In genomic region chr12:12221560-12221959, GRCh38 we compare ENCODE assay signal across 16 cellular contexts. TPM values are rescaled to one million over a fixed set of nuclear protein-coding genes. Genes with fewer than 3 reads are reported as not detected.
DNase-seq lines count a peak whose midpoint lies in the region; ATAC-seq, FAIRE-seq and TF ChIP-seq lines count a peak whose summit lies in the region.
"Had no signal": no experiment of that assay in that cellular context is flagged by ENCODE, and none has a peak within 500 bp of the region (broad histone marks: within the 10 kb centered on the region; RNA-seq: fewer than 3 reads in every experiment).

No MANE protein-coding gene starts in this region.

- peaks cover 47% of the 10 kb centered on the region for H3K9me3 Mint-ChIP-seq in neural progenitor cell
- H3K9me3 Mint-ChIP-seq: T-helper 2 cell treated with Interferon-gamma antibody and Interleukin-4, amounts not matched to agents 5 μg/mL and 100 μg/mL, for 36 hours had no signal

- intact Hi-C loops in GM12878 (cut with micrococcal nuclease; ENCODE audit: unreplicated experiment): loop anchor here (5.0 kb wide), 1 partner anchor 106 kb away; no protein-coding TSS in a partner anchor

- H3K4me2 ChIP-seq in GM12878 (ENCODE audit: control insufficient read depth, insufficient read depth): no peak overlapping the region
- peak overlapping the region; percentile 17 for H3K4me2 ChIP-seq in neural progenitor cell
- H3K4me2 ChIP-seq: BLaER1 had no signal

- ATAC-seq in GM18861 (IDR thresholded peaks at IDR 0.05; ENCODE audit: unreplicated experiment) (peak; percentile 62), GM12878 (peak; percentile 67), HG03460 (IDR thresholded peaks at IDR 0.05; ENCODE audit: unreplicated experiment) (no peak), HG02885 (IDR thresholded peaks at IDR 0.05; ENCODE audit: poor library complexity, unreplicated experiment) (no peak)
- ATAC-seq: activated CD4-positive, CD25-positive, alpha-beta regulatory T cell treated with anti-CD3 and anti-CD28 coated beads, Interleukin-2, amount 50 U/mL, for 24 hours had no signal

- peaks cover 11% of the 10 kb centered on the region for H3K4me1 ChIP-seq in GM12878 (ENCODE audit: control insufficient read depth, insufficient read depth, low read length)
- H3K4me1 ChIP-seq in neural progenitor cell: peaks cover 20% of the 10 kb centered on the region

- H2AFZ ChIP-seq in GM12878 (ENCODE audit: control insufficient read depth, low read depth, low read length): no peak overlapping the region
- no peak overlapping the region for H2AFZ ChIP-seq in neural progenitor cell (replicated peaks)

- no peak overlapping the region for H3K27ac Mint-ChIP-seq in neural progenitor cell
- H3K27ac Mint-ChIP-seq: T-helper 2 cell treated with Interferon-gamma antibody and Interleukin-4, amounts not matched to agents 5 μg/mL and 100 μg/mL, for 36 hours had no signal

- WGBS in GM12878 (ENCODE audit: insufficient coverage, insufficient replicate concordance, low lambda C conversion rate, missing lambda C conversion rate): 2% methylated on average over 2 of the region's 2 CpGs

- DNase-seq in HT-29 (ENCODE audit: low spot score): peak; percentile 19
- DNase-seq in GM12878 (ENCODE audit: low read depth, low spot score): peak; percentile 19
- peak; percentile 25 for DNase-seq in neural progenitor cell (ENCODE audit: low spot score)
- no peak for DNase-seq in NCI-H2107 treated with DMSO at 0.1 percent for 48 hours (lab: John Stamatoyannopoulos, UW; ENCODE audit: unreplicated experiment)
- DNase-seq: foreskin melanocyte; left ventricle myocardium inferior; NCI-H187 treated with DMSO at 0.1 percent for 48 hours; NCI-H774; stimulated activated CD4-positive, alpha-beta T cell treated with anti-CD3 and anti-CD28 coated beads, Interleukin-12 subunit alpha, Interleukin-12 subunit beta, amount 100 ng/mL, for 4 hours had no signal

- H3K36me3 ChIP-seq in GM12878 (ENCODE audit: control insufficient read depth in 2 of 2, insufficient read depth in 2 of 2, low read length in 1 of 2) (no peaks in the 10 kb centered on the region), neural progenitor cell (no peaks in the 10 kb centered on the region)
- H3K36me3 ChIP-seq: left ventricle myocardium inferior, thoracic aorta had no signal

- peaks cover 3% of the 10 kb centered on the region for H3K27me3 Mint-ChIP-seq in neural progenitor cell (ENCODE audit: insufficient read depth, low read depth)

- in situ Hi-C loops in GM12878 (cut with MboI): no loop called here

- peaks cover 7% of the 10 kb centered on the region for H3K4me1 Mint-ChIP-seq in neural progenitor cell

- POLR2A ChIA-PET in GM12878 (lab: Charles Lee): no interaction called here

- H3K36me3 Mint-ChIP-seq in neural progenitor cell: peaks cover 31% of the 10 kb centered on the region

- H3K27me3 ChIP-seq in GM12878 (replicated peaks in 1 of 2; ENCODE audit: control insufficient read depth in 2 of 2, insufficient read depth in 2 of 2, low read length in 1 of 2) (no peaks in the 10 kb centered on the region), neural progenitor cell (no peaks in the 10 kb centered on the region)
- H3K27me3 ChIP-seq: BLaER1 had no signal

- no peak for TF ChIP-seq RAD21 in GM12878 (IDR thresholded peaks at IDR 0.05; ENCODE audit: insufficient read depth, low read depth, low read length)

- no peak overlapping the region for H3K4me3 Mint-ChIP-seq in neural progenitor cell
- H3K4me3 Mint-ChIP-seq: T-helper 2 cell treated with Interferon-gamma antibody and Interleukin-4, amounts not matched to agents 5 μg/mL and 100 μg/mL, for 36 hours had no signal

- H4K20me1 ChIP-seq in GM12878 (ENCODE audit: control insufficient read depth, insufficient read depth): no peaks in the 10 kb centered on the region
- H4K20me1 ChIP-seq in neural progenitor cell (ENCODE audit: low read depth): peaks cover 90% of the 10 kb centered on the region

- H3K9me3 ChIP-seq in GM12878 (replicated peaks; ENCODE audit: control insufficient read depth, insufficient read depth, low read length) (peaks cover 3% of the 10 kb centered on the region; the same call in 2 of the 3 replicates), neural progenitor cell (ENCODE audit: low read depth) (no peaks in the 10 kb centered on the region)
- H3K9me3 ChIP-seq: thoracic aorta had no signal

- H3K4me3 ChIP-seq in GM12878 (no peak overlapping the region), neural progenitor cell (no peak overlapping the region)
- H3K4me3 ChIP-seq: BLaER1, left ventricle myocardium inferior, thoracic aorta had no signal

- H3K27ac ChIP-seq in GM12878 (ENCODE audit: control insufficient read depth, insufficient read depth) (no peak overlapping the region), neural progenitor cell (peak overlapping the region; percentile 62)
- H3K27ac ChIP-seq: BLaER1, left ventricle myocardium inferior, thoracic aorta had no signal

- BruUV-seq in GM12878 (replicated peaks; lab: Mats Ljungman, UMichigan): no TSS peak

- no peak for TF ChIP-seq EP300 in GM12878 (IDR thresholded peaks at IDR 0.05; ENCODE audit: borderline replicate concordance in 1 of 2, control insufficient read depth in 1 of 2, low read depth in 2 of 2, low read length in 2 of 2)

- SMC1A ChIA-PET in GM12878 (lab: Charles Lee; ENCODE audit: uncharacterized antibody, unreplicated experiment): interaction anchor here (1.4 kb wide), 1 partner anchor 45 kb away, joined by 3 read pairs; no protein-coding TSS in a partner anchor

- peaks cover 3% of the 10 kb centered on the region for H3K79me2 ChIP-seq in GM12878 (ENCODE audit: control insufficient read depth, insufficient read depth, low read length)
- H3K79me2 ChIP-seq in neural progenitor cell (ENCODE audit: low read depth): peaks cover 100% of the 10 kb centered on the region

- H3F3A ChIP-seq in neural progenitor cell (ENCODE audit: low read depth): peaks cover 7% of the 10 kb centered on the region

- H3K9ac ChIP-seq in GM12878 (ENCODE audit: control insufficient read depth, insufficient read depth, low read length) (no peak overlapping the region), neural progenitor cell (no peak overlapping the region)
- H3K9ac ChIP-seq: BLaER1 had no signal

- CTCF ChIA-PET in GM12878 (lab: Yijun Ruan, JAX): interaction anchor here (1.0 kb wide), 1 partner anchor 20 kb away, joined by 3 read pairs; no protein-coding TSS in a partner anchor

- TF ChIP-seq CTCF in GM12878 (IDR thresholded peaks at IDR 0.05 in 2 of 3, conservative IDR thresholded peaks at IDR 0.05 in 1 of 3; ENCODE audit: control insufficient read depth in 2 of 3, extremely low read depth in 1 of 3, insufficient read depth in 1 of 3, low read depth in 3 of 3, low read length in 3 of 3) (no peak), neural progenitor cell (IDR thresholded peaks at IDR 0.05) (no peak)

- no peak for TF ChIP-seq POLR2A in GM12878 (IDR thresholded peaks at IDR 0.05; ENCODE audit: low read depth, low read length)

- no peak for FAIRE-seq in GM12878 (lab: Jason Lieb, UNC)

- RAD21 ChIA-PET in GM12878 (lab: Charles Lee; ENCODE audit: unreplicated experiment): no interaction called here

TF ChIP-seq in GM12878, 131 proteins besides CTCF, POLR2A, EP300 and RAD21 (continues in another document):
- 0 out of 2 replicates have a peak, but pooled peaks have one; percentile 15 for TF ChIP-seq IKZF1 (conservative IDR thresholded peaks at IDR 0.05)
- TF ChIP-seq DPF2 (IDR thresholded peaks at IDR 0.05): 0 out of 2 replicates have a peak, but pooled peaks have one; percentile 19
- no peak for TF ChIP-seq SREBF2 (IDR thresholded peaks at IDR 0.05; ENCODE audit: low read length)
- no peak for TF ChIP-seq PBX3 (IDR thresholded peaks at IDR 0.05; ENCODE audit: insufficient replicate concordance, low read depth, low read length)
- TF ChIP-seq LARP7 (IDR thresholded peaks at IDR 0.05): no peak
- no peak for TF ChIP-seq CHD1 (IDR thresholded peaks at IDR 0.05; ENCODE audit: low read depth, low read length)
- no peak for TF ChIP-seq IRF4 (IDR thresholded peaks at IDR 0.05; ENCODE audit: low read depth, low read length)
- TF ChIP-seq NFYA (IDR thresholded peaks at IDR 0.05; ENCODE audit: borderline replicate concordance, low read depth, low read length): no peak
- TF ChIP-seq RAD51 (IDR thresholded peaks at IDR 0.05): no peak
- no peak for TF ChIP-seq RCOR1 (conservative IDR thresholded peaks at IDR 0.05; ENCODE audit: low read depth, low read length)

RNA-seq across cellular contexts. Expression of gene LRP6, which starts 45.3 kb away (rescaled TPM):
- 28.7 and 32.2 TPM in 2 replicates for total RNA-seq in HT-29 (2014; rRNA removed; shearing (Covaris generic))
- total RNA-seq in GM12878 (2013; cell fraction: nucleolus; rRNA removed): 46.5 and 49.7 TPM in 2 replicates
- 10.9 and 14.9 TPM in 2 replicates for total RNA-seq in GM12878 (2014; rRNA removed)
- 6.8 and 7.1 TPM in 2 replicates for total RNA-seq in GM12878 (2014; rRNA removed; fragmentation: Illumina TruSeq; extraction: Trizol)
- 9.0 and 9.4 TPM in 2 replicates for total RNA-seq in GM12878 (2021)
- 1.2 TPM for polyA plus RNA-seq in GM12878 (2011; ENCODE audit: low read depth)
- 1.5 and 1.6 TPM in 2 replicates for polyA plus RNA-seq in GM12878 (2011; rRNA removed)
- polyA plus RNA-seq in GM12878 (2011; cell fraction: cytosol; rRNA removed): 1.9 and 3.3 TPM in 2 replicates
- polyA plus RNA-seq in GM12878 (2011; cell fraction: nucleus; rRNA removed): 2.5 and 3.0 TPM in 2 replicates
- 2.1 and 2.4 TPM in 2 replicates for polyA plus RNA-seq in GM12878 (2012)
- 6.1 TPM in 2 replicates for polyA plus RNA-seq in GM12878 (2014; fragmentation: Illumina TruSeq; extraction: Trizol)
- polyA plus RNA-seq in GM12878 (2014; fragmentation: Nextera tagmentation; extraction: Ambion mirVana): 1 to 10 TPM; 1.5 to 8.4 TPM
- 5.5 and 5.7 TPM in 2 replicates for polyA plus RNA-seq in GM12878 (2014; rRNA removed)
- 1 to 10 TPM; 6.0 to 6.1 TPM for polyA plus RNA-seq in GM12878 (2016; fragmentation: Nextera tagmentation; extraction: Ambion mirVana)
- polyA minus RNA-seq in GM12878 (2011; rRNA and poly(A)+ RNA removed): 8.2 and 9.1 TPM in 2 replicates
- 1.2 and 1.9 TPM in 2 replicates for polyA minus RNA-seq in GM12878 (2011; cell fraction: cytosol; rRNA and poly(A)+ RNA removed)
- 3.4 and 3.9 TPM in 2 replicates for polyA minus RNA-seq in GM12878 (2011; cell fraction: nucleus; rRNA and poly(A)+ RNA removed)
- total RNA-seq in neural progenitor cell (ENCODE audit: low replicate concordance): 61.6 and 68.0 TPM in 2 replicates

Comparison
In these comparisons a context has a peak if more than half of its experiments do, and no peak if none do; other contexts are left out.
1. ATAC-seq: peak in GM18861 (single experiment) and GM12878 (single experiment); none in HG03460 (single experiment) and HG02885 (single experiment).